In the genomic region with DNA sequence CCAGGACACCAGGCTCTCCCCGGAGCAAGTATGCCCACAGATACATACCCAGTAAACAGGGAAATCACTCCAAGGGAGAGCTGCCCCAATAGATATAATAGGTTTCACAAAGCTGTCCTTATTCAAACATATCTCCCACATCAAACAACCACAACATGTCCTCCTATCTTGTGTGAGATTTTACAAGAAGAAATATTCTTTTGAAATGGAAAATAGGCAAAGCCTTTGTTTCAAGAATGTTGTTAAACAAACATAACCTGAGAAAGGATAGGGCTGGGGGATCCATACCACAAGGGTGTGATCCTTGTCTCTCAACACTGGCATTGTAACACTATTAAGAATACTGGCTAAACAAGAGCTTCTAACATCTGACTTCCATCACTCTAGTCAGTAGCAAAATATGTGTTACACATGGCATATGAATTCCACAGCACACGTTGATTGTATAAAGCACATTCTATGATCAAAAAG, we compare ENCODE assay signal across 1 cellular context.
TF ChIP-seq lines count a peak whose summit lies in the region.

No MANE protein-coding gene starts in this region.

TF ChIP-seq in HepG2, 621 proteins besides CTCF, POLR2A, EP300 and RAD21 (continued from another document):
- TF ChIP-seq ELF3 (CRISPR knock-in tag; IDR thresholded peaks at IDR 0.05): peak; percentile 24; the same call in 1 of the 2 replicates
- peak; percentile 79; the same call in 1 of the 2 replicates for TF ChIP-seq HMG20A (CRISPR knock-in tag; IDR thresholded peaks at IDR 0.05; ENCODE audit: borderline replicate concordance)
- no peak for TF ChIP-seq SOX6 (IDR thresholded peaks at IDR 0.05)
- 0 out of 2 replicates have a peak, but pooled peaks have one; percentile 45 for TF ChIP-seq SOX6 (CRISPR knock-in tag; IDR thresholded peaks at IDR 0.05)
- TF ChIP-seq, protein P1, sequence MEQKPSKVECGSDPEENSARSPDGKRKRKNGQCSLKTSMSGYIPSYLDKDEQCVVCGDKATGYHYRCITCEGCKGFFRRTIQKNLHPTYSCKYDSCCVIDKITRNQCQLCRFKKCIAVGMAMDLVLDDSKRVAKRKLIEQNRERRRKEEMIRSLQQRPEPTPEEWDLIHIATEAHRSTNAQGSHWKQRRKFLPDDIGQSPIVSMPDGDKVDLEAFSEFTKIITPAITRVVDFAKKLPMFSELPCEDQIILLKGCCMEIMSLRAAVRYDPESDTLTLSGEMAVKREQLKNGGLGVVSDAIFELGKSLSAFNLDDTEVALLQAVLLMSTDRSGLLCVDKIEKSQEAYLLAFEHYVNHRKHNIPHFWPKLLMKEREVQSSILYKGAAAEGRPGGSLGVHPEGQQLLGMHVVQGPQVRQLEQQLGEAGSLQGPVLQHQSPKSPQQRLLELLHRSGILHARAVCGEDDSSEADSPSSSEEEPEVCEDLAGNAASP (CRISPR knock-in tag; IDR thresholded peaks at IDR 0.05; ENCODE audit: borderline replicate concordance): peak; percentile 55; the same call in 1 of the 2 replicates
- TF ChIP-seq SRF (IDR thresholded peaks at IDR 0.05; ENCODE audit: low read depth, low read length): no peak
